8 cellular contexts compared by ENCODE assay signal in genomic region chr22:30262917-30263741, GRCh38. TPM values are rescaled to one million over a fixed set of nuclear protein-coding genes. Genes with fewer than 3 reads are reported as not detected.
A peak's percentile ranks its signal among the peaks of the same experiment; 100 is the strongest.
DNase-seq lines count a peak whose midpoint lies in the region; ATAC-seq lines count a peak whose summit lies in the region.

No MANE protein-coding gene starts in this region.

- peak overlapping the region; percentile 5 for H3K4me3 ChIP-seq in effector memory CD4-positive, alpha-beta T cell (ENCODE audit: insufficient read depth, low read depth, low read length, poor library complexity, severe bottlenecking)

- H3K27ac ChIP-seq in effector memory CD4-positive, alpha-beta T cell (ENCODE audit: insufficient read depth, low read length, poor library complexity, severe bottlenecking) = peak overlapping the region; percentile 29

- H3K27me3 Mint-ChIP-seq in activated CD8-positive, alpha-beta T cell treated with anti-CD3 and anti-CD28 coated beads, Interleukin-2, amount 10 ng/mL, durations not matched to agents 7 days and 5 days (ENCODE audit: low read depth) = no peaks in the 10 kb centered on the region

- H3K9me3 Mint-ChIP-seq in activated CD8-positive, alpha-beta T cell treated with anti-CD3 and anti-CD28 coated beads, Interleukin-2, amount 10 ng/mL, durations not matched to agents 7 days and 5 days (ENCODE audit: insufficient read depth) = no peaks in the 10 kb centered on the region

- H3K36me3 Mint-ChIP-seq in activated CD8-positive, alpha-beta T cell treated with anti-CD3 and anti-CD28 coated beads, Interleukin-2, amount 10 ng/mL, durations not matched to agents 7 days and 5 days (ENCODE audit: low read depth) = peaks cover 63% of the 10 kb centered on the region

- H3K36me3 ChIP-seq in effector memory CD4-positive, alpha-beta T cell (ENCODE audit: control insufficient read depth, insufficient read depth, low read length) = peaks cover 5% of the 10 kb centered on the region

- H3K27ac Mint-ChIP-seq in activated CD8-positive, alpha-beta T cell treated with anti-CD3 and anti-CD28 coated beads, Interleukin-2, amount 10 ng/mL, durations not matched to agents 7 days and 5 days = peak overlapping the region; percentile 97

- CTCF ChIA-PET in activated CD8-positive, alpha-beta T cell treated with anti-CD3 and anti-CD28 coated beads, Interleukin-2, amount 10 ng/mL, durations not matched to agents 7 days and 5 days (lab: Charles Lee) = interaction anchor here (0.6 to 4.9 kb wide), 42 partner anchors 8 to 658 kb away, joined by 3 to 60 read pairs (median 4); partner anchors contain the start of genes CASTOR1, CCDC157, RNF215 and SF3A1

- H3K4me3 Mint-ChIP-seq in activated CD8-positive, alpha-beta T cell treated with anti-CD3 and anti-CD28 coated beads, Interleukin-2, amount 10 ng/mL, durations not matched to agents 7 days and 5 days = peak overlapping the region; percentile 96

- peaks cover 56% of the 10 kb centered on the region for H3K4me1 ChIP-seq in effector memory CD4-positive, alpha-beta T cell (ENCODE audit: control insufficient read depth, insufficient read depth, low read length, poor library complexity, severe bottlenecking)

- ATAC-seq in activated CD8-positive, alpha-beta T cell treated with anti-CD3 and anti-CD28 coated beads, Interleukin-2, amount 10 ng/mL, durations not matched to agents 7 days and 5 days = no peak

- no peaks in the 10 kb centered on the region for H3K27me3 ChIP-seq in effector memory CD4-positive, alpha-beta T cell (replicated peaks; ENCODE audit: control insufficient read depth, insufficient read depth, low read length, poor library complexity, severe bottlenecking)

- POLR2A ChIA-PET in activated CD8-positive, alpha-beta T cell treated with anti-CD3 and anti-CD28 coated beads, Interleukin-2, amount 10 ng/mL, durations not matched to agents 7 days and 5 days (lab: Charles Lee) = interaction anchor here (0.6 to 2.7 kb wide), 3 partner anchors 20 to 215 kb away, joined by 3 to 17 read pairs (median 4); partner anchors contain the start of gene CASTOR1

- H3K9me3 ChIP-seq in effector memory CD4-positive, alpha-beta T cell (ENCODE audit: control insufficient read depth, low read length) = no peaks in the 10 kb centered on the region

- DNase-seq in NK-92 treated with Interleukin-12 subunit alpha and Interleukin-12 subunit beta, amount 100 ng/mL, for 24 hours (lab: John Stamatoyannopoulos, UW) = peak; percentile 62
- no peak for DNase-seq in NK-92 (lab: John Stamatoyannopoulos, UW; ENCODE audit: unreplicated experiment)
- peak; percentile 72 for DNase-seq in NCI-H69 (lab: John Stamatoyannopoulos, UW)
- peak; percentile 87 for DNase-seq in activated CD8-positive, alpha-beta T cell treated with anti-CD3 and anti-CD28 coated beads, Interleukin-2, amount 10 ng/mL, durations not matched to agents 7 days and 5 days
- peak; percentile 57 to 74 (median 61) for DNase-seq in effector memory CD4-positive, alpha-beta T cell
- DNase-seq in mucosa of gallbladder (ENCODE audit: low spot score) = peak; percentile 80
- peak; percentile 60 to 78 for DNase-seq in stimulated activated CD8-positive, alpha-beta memory T cell treated with anti-CD3 and anti-CD28 coated beads, Interleukin-4, amount 100 ng/mL, for 4 hours (ENCODE audit: low read depth in 2 of 2, low spot score in 1 of 2)
- DNase-seq in H4 (ENCODE audit: low spot score) = no peak

- peaks cover 61% of the 10 kb centered on the region for H3K4me1 Mint-ChIP-seq in activated CD8-positive, alpha-beta T cell treated with anti-CD3 and anti-CD28 coated beads, Interleukin-2, amount 10 ng/mL, durations not matched to agents 7 days and 5 days (ENCODE audit: low read depth)

RNA-seq across cellular contexts. Expression of gene OSM, which starts 3.5 kb away (rescaled TPM):
- total RNA-seq in activated CD8-positive, alpha-beta T cell treated with anti-CD3 and anti-CD28 coated beads, Interleukin-2, amount 10 ng/mL, durations not matched to agents 7 days and 5 days = 100 to 1,000 TPM; 135 to 140 TPM
- total RNA-seq in mucosa of gallbladder = 4.7 TPM
- total RNA-seq in H4 (2014; rRNA removed; shearing (Covaris generic)) = not detected in 2 replicates

RNA-seq across cellular contexts. Expression of gene LIF, which starts 16.6 kb away (rescaled TPM):
- 100 to 1,000 TPM; 532 to 569 TPM for total RNA-seq in activated CD8-positive, alpha-beta T cell treated with anti-CD3 and anti-CD28 coated beads, Interleukin-2, amount 10 ng/mL, durations not matched to agents 7 days and 5 days
- 17.8 TPM for total RNA-seq in mucosa of gallbladder
- total RNA-seq in H4 (2014; rRNA removed; shearing (Covaris generic)) = 2.2 and 3.9 TPM in 2 replicates

RNA-seq across cellular contexts. Expression of gene CASTOR1, which starts 26.2 kb away (rescaled TPM):
- 10 to 100 TPM; 24.5 to 25.4 TPM for total RNA-seq in activated CD8-positive, alpha-beta T cell treated with anti-CD3 and anti-CD28 coated beads, Interleukin-2, amount 10 ng/mL, durations not matched to agents 7 days and 5 days
- 19.1 TPM for total RNA-seq in mucosa of gallbladder
- total RNA-seq in H4 (2014; rRNA removed; shearing (Covaris generic)) = 2.9 and 6.6 TPM in 2 replicates

Comparison
In these comparisons a context has a peak if more than half of its experiments do, and no peak if none do; other contexts are left out.
1. DNase-seq: peak in NK-92 treated with Interleukin-12 subunit alpha and Interleukin-12 subunit beta, amount 100 ng/mL, for 24 hours (single experiment), NCI-H69 (single experiment), activated CD8-positive, alpha-beta T cell treated with anti-CD3 and anti-CD28 coated beads, Interleukin-2, amount 10 ng/mL, durations not matched to agents 7 days and 5 days (single experiment), effector memory CD4-positive, alpha-beta T cell (3 of 3), mucosa of gallbladder (single experiment) and stimulated activated CD8-positive, alpha-beta memory T cell treated with anti-CD3 and anti-CD28 coated beads, Interleukin-4, amount 100 ng/mL, for 4 hours (2 of 2); none in NK-92 (single experiment) and H4 (single experiment).
2. RNA of gene OSM, which starts 3.5 kb away (total RNA-seq): 135 to 140 TPM in activated CD8-positive, alpha-beta T cell treated with anti-CD3 and anti-CD28 coated beads, Interleukin-2, amount 10 ng/mL, durations not matched to agents 7 days and 5 days; 4.7 TPM in mucosa of gallbladder (single experiment) and not detected in H4; every median in the first group is over 10 times any median in the second.
3. RNA of gene LIF, which starts 16.6 kb away (total RNA-seq): 532 to 569 TPM in activated CD8-positive, alpha-beta T cell treated with anti-CD3 and anti-CD28 coated beads, Interleukin-2, amount 10 ng/mL, durations not matched to agents 7 days and 5 days; 17.8 TPM in mucosa of gallbladder (single experiment) and 2.2 to 3.9 TPM in H4; every median in the first group is over 10 times any median in the second.